ENCODE assay signal across 27 cellular contexts in the genomic region with DNA sequence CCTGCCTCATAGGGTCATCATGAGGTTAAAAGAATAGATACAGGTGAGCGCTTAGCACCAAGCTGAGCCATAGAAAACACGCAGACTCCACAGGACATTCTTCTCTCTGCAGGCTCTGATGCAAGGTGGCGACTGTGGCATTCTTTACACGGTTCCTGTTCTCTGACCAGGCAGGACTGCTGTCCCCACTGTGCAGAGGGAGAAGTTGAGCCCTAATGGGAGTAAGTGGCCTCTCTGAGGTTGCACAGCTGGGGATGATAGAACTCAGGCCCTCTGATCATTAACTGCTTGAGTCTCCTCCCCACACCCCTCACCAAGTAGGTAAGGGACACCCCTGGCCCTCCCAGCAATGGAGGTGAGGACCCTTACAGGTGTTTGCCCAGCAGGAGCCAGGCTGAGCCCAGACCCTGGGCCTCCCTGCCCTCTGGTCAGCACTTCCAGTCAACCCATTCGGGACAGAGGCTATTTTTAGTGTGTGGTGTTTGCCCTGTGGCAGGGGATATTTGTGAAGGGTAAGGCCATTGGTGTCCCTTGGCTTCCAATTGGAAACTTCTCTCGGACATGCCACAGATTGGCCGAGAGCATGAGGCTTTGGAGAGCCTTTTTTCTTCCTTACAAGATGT.
"Had no signal": no experiment of that assay in that cellular context is flagged by ENCODE, and none has a peak within 500 bp of the region (broad histone marks: within the 10 kb centered on the region; RNA-seq: fewer than 3 reads in every experiment).

No MANE protein-coding gene starts in this region.

- H3K4me3 ChIP-seq: dorsolateral prefrontal cortex, esophagus muscularis mucosa, hepatocyte, left ventricle myocardium inferior, neural progenitor cell, tibial nerve, uterus had no signal

- H3K4me1 ChIP-seq: esophagus muscularis mucosa, uterus had no signal

- H2AFZ ChIP-seq: hepatocyte, neural progenitor cell had no signal

- DNase-seq: activated CD4-positive, alpha-beta T cell treated with anti-CD3 and anti-CD28 coated beads, Interleukin-2, amount 50 U/mL, for 4 hours; activated CD8-positive, alpha-beta memory T cell treated with anti-CD3 and anti-CD28 coated beads for 24 hours; activated CD8-positive, alpha-beta memory T cell treated with anti-CD3 and anti-CD28 coated beads, Interleukin-2, amount 50 U/mL, for 4 hours; activated naive CD4-positive, alpha-beta T cell treated with Interleukin-2 at 50 U/mL for 16 hours; activated naive CD8-positive, alpha-beta T cell treated with anti-CD3 and anti-CD28 coated beads for 36 hours; activated T-cell treated with anti-CD3 and anti-CD28 coated beads, Interleukin-2, amount 50 U/mL, for 4 hours; central memory CD4-positive, alpha-beta T cell; effector memory CD8-positive, alpha-beta T cell; glutamatergic neuron; immature natural killer cell; kidney glomerular epithelial cell; left ventricle myocardium inferior; mammary epithelial cell; naive thymus-derived CD8-positive, alpha-beta T cell; retina; stimulated activated CD4-positive, alpha-beta T cell treated with anti-CD3 and anti-CD28 coated beads, Interleukin-12 subunit alpha, Interleukin-12 subunit beta, amount 100 ng/mL, for 4 hours; uterus had no signal

- FAIRE-seq: astrocyte, colon, endothelial cell of umbilical vein, frontal cortex had no signal

- H3K9ac ChIP-seq: neural progenitor cell had no signal

- H3K4me2 ChIP-seq: hepatocyte, neural progenitor cell had no signal

- ATAC-seq: activated T-cell treated with anti-CD3 and anti-CD28 coated beads, Interleukin-2, amount 50 U/mL, for 4 hours; effector memory CD8-positive, alpha-beta T cell; naive thymus-derived CD8-positive, alpha-beta T cell; WTC11 had no signal

- H3K9me3 ChIP-seq: esophagus muscularis mucosa, left ventricle myocardium inferior, tibial nerve, uterus had no signal

- H3K36me3 ChIP-seq: esophagus muscularis mucosa, left ventricle myocardium inferior, neural progenitor cell, tibial nerve, uterus had no signal

- H3K27me3 ChIP-seq: hepatocyte, uterus had no signal

- H3K27ac ChIP-seq: dorsolateral prefrontal cortex, esophagus muscularis mucosa, hepatocyte, left ventricle myocardium inferior, neural progenitor cell, tibial nerve, uterus had no signal
